Comparison of ENCODE assay signal across 17 cellular contexts in the genomic region with DNA sequence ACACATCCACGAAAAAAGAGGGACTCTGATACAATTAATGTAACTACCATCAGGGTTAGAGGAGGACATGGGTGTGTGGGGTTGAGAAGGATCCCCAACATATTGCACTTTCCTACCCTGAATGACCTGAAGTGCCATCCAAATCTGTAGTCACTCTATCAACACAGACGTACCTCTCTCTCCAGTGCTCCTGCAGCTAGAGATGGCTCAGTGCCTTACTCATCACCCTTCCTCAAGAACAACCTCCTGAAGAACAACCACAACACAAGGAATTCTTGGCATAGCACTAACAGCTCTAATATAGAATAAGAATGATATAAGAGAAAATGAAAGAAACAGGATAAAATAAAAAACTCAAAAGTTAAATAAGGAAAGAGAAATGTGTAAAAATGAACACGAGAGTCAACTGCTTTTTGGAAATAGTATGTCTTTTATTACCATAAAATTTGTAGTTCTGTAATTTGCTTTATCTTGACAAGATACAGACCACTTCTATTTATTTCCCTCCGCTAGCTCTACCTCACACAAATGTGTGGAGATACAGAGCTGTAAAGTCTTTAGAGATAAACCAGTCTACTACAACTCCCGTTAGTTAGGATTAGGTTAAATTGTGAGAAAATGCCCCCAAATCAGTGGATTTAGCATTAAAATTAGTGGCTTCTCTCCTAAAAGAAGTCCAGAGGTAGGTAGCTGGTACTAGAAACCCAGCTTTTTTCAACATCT.
A peak's percentile ranks its signal among the peaks of the same experiment; 100 is the strongest.
DNase-seq lines count a peak whose midpoint lies in the region; ATAC-seq and TF ChIP-seq lines count a peak whose summit lies in the region.
"Had no signal": no experiment of that assay in that cellular context is flagged by ENCODE, and none has a peak within 500 bp of the region (broad histone marks: within the 10 kb centered on the region; RNA-seq: fewer than 3 reads in every experiment).

No MANE protein-coding gene starts in this region.

- no peak overlapping the region for H3K4me2 ChIP-seq in Karpas-422 (ENCODE audit: low read depth, low read length, poor library complexity, severe bottlenecking)
- H3K4me2 ChIP-seq: BLaER1 treated with 17β-estradiol and CSF1 and Interleukin-3, amounts not matched to agents 10 nM and 100 nM; GM23338 had no signal

- no peaks in the 10 kb centered on the region for H4K20me1 ChIP-seq in Karpas-422 (ENCODE audit: insufficient read depth, low read depth, low read length)

- H3K9ac ChIP-seq in Karpas-422 (ENCODE audit: low read length): no peak overlapping the region
- H3K9ac ChIP-seq: BLaER1 treated with 17β-estradiol and CSF1 and Interleukin-3, amounts not matched to agents 10 nM and 100 nM had no signal

- peak; percentile 55 for ATAC-seq in SK-N-SH treated with all-trans-retinoic acid at 6 μM for 48 hours
- no peak for ATAC-seq in left colon
- no peak for ATAC-seq in GM18868 (IDR thresholded peaks at IDR 0.05; ENCODE audit: unreplicated experiment)
- ATAC-seq: GM23338 had no signal

- TF ChIP-seq EP300 in sigmoid colon (IDR thresholded peaks at IDR 0.05): no peak

- H3K4me1 ChIP-seq in sigmoid colon (peaks cover 0 to 95% (median 81%) of the 10 kb centered on the region in 4 donors), Karpas-422 (ENCODE audit: low read length) (peaks cover 31% of the 10 kb centered on the region)

- H3K9me2 ChIP-seq in Karpas-422 (replicated peaks; ENCODE audit: insufficient read depth, low read length): no peaks in the 10 kb centered on the region; the same call in 1 of the 2 replicates

- intact Hi-C loops in sigmoid colon (cut with DNase I): no loop called here
- intact Hi-C loops in left colon (cut with DNase I, micrococcal nuclease): no loop called here

- H3K9me3 ChIP-seq in sigmoid colon: no peaks in the 10 kb centered on the region
- no peaks in the 10 kb centered on the region for H3K9me3 ChIP-seq in Karpas-422 (ENCODE audit: low read length)
- H3K9me3 ChIP-seq: ovary, SJCRH30 had no signal

- TF ChIP-seq CTCF in sigmoid colon (IDR thresholded peaks at IDR 0.05): no peak

- TF ChIP-seq POLR2A in sigmoid colon (IDR thresholded peaks at IDR 0.05): no peak

- H3K79me2 ChIP-seq in Karpas-422 (ENCODE audit: low read length): peaks cover 98% of the 10 kb centered on the region

- WGBS in sigmoid colon, 2 donors: 83 to 89% methylated on average over 5 of the region's 5 CpGs

- no peak overlapping the region for H3K4me3 ChIP-seq in sigmoid colon
- H3K4me3 ChIP-seq in Karpas-422 (ENCODE audit: low read length): no peak overlapping the region
- H3K4me3 ChIP-seq: BLaER1 treated with 17β-estradiol and CSF1 and Interleukin-3, amounts not matched to agents 10 nM and 100 nM; GM23338; ovary; SJCRH30 had no signal

- H3K27ac ChIP-seq in sigmoid colon: peak overlapping the region in 3 of 4 donors; percentile 66 to 77 (median 71)
- H3K27ac ChIP-seq in Karpas-422 (ENCODE audit: low read length): no peak overlapping the region
- H3K27ac ChIP-seq: BLaER1 treated with 17β-estradiol and CSF1 and Interleukin-3, amounts not matched to agents 10 nM and 100 nM; ovary; SJCRH30 had no signal

- H2AFZ ChIP-seq in Karpas-422 (ENCODE audit: low read length): no peak overlapping the region
- H2AFZ ChIP-seq: GM23338 had no signal

- DNase-seq in EL: peak; percentile 78
- peak; percentile 30 for DNase-seq in fibroblast of peridontal ligament (ENCODE audit: extremely low read depth)
- DNase-seq in sigmoid colon: no peak
- DNase-seq in DMS79 (lab: John Stamatoyannopoulos, UW): no peak
- DNase-seq in Karpas-422: no peak
- DNase-seq in left colon: no peak
- DNase-seq: activated CD8-positive, alpha-beta memory T cell treated with anti-CD3 and anti-CD28 coated beads for 24 hours; midbrain; NCI-H1930; NCI-H774; ovary; SJCRH30; stimulated activated CD4-positive, alpha-beta T cell treated with anti-CD3 and anti-CD28 coated beads, Interleukin-1b, Interleukin-23, amount 100 ng/mL, for 48 hours had no signal

- H3K36me3 ChIP-seq in sigmoid colon (peaks cover 0 to 11% (median 0%) of the 10 kb centered on the region in 4 donors), Karpas-422 (ENCODE audit: insufficient read depth, low read length) (peaks cover 13% of the 10 kb centered on the region; the same call in 1 of the 2 replicates)
- H3K36me3 ChIP-seq: ovary had no signal

- no peaks in the 10 kb centered on the region for H3K27me3 ChIP-seq in sigmoid colon
- no peaks in the 10 kb centered on the region for H3K27me3 ChIP-seq in Karpas-422 (ENCODE audit: low read length)
- H3K27me3 ChIP-seq: BLaER1 treated with 17β-estradiol and CSF1 and Interleukin-3, amounts not matched to agents 10 nM and 100 nM; ovary; SJCRH30 had no signal

TF ChIP-seq in SK-N-SH treated with all-trans-retinoic acid at 6 μM for 48 hours, 23 proteins besides CTCF, POLR2A, EP300 and RAD21:
- TF ChIP-seq TCF4 (CRISPR knock-in tag; IDR thresholded peaks at IDR 0.05; ENCODE audit: borderline replicate concordance) (peak; percentile 48; the same call in 1 of the 2 replicates), ISL1 (CRISPR knock-in tag; IDR thresholded peaks at IDR 0.05) (0 out of 2 replicates have a peak, but pooled peaks have one; percentile 25)
- TF ChIP-seq, protein P1, sequence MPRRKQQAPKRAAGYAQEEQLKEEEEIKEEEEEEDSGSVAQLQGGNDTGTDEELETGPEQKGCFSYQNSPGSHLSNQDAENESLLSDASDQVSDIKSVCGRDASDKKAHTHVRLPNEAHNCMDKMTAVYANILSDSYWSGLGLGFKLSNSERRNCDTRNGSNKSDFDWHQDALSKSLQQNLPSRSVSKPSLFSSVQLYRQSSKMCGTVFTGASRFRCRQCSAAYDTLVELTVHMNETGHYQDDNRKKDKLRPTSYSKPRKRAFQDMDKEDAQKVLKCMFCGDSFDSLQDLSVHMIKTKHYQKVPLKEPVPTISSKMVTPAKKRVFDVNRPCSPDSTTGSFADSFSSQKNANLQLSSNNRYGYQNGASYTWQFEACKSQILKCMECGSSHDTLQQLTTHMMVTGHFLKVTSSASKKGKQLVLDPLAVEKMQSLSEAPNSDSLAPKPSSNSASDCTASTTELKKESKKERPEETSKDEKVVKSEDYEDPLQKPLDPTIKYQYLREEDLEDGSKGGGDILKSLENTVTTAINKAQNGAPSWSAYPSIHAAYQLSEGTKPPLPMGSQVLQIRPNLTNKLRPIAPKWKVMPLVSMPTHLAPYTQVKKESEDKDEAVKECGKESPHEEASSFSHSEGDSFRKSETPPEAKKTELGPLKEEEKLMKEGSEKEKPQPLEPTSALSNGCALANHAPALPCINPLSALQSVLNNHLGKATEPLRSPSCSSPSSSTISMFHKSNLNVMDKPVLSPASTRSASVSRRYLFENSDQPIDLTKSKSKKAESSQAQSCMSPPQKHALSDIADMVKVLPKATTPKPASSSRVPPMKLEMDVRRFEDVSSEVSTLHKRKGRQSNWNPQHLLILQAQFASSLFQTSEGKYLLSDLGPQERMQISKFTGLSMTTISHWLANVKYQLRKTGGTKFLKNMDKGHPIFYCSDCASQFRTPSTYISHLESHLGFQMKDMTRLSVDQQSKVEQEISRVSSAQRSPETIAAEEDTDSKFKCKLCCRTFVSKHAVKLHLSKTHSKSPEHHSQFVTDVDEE (CRISPR knock-in tag; IDR thresholded peaks at IDR 0.05): no peak

Comparison
In these comparisons a context has a peak if more than half of its experiments do, and no peak if none do; other contexts are left out.
1. DNase-seq: peak in EL (single experiment) and fibroblast of peridontal ligament (single experiment); none in sigmoid colon (single experiment), DMS79 (single experiment), Karpas-422 (single experiment) and left colon (0 of 2).